9 cellular contexts compared by ENCODE assay signal in genomic region chr22:24181088-24181995, GRCh38. TPM values are rescaled to one million over a fixed set of nuclear protein-coding genes. Genes with fewer than 3 reads are reported as not detected.
DNase-seq lines count a peak whose midpoint lies in the region; ATAC-seq and TF ChIP-seq lines count a peak whose summit lies in the region.
"Had no signal": no experiment of that assay in that cellular context is flagged by ENCODE, and none has a peak within 500 bp of the region (broad histone marks: within the 10 kb centered on the region; RNA-seq: fewer than 3 reads in every experiment).

Gene SUSD2 (plus strand): TSS chr22:24181487. CDS start chr22:24181520, 33 bp downstream.

- TF ChIP-seq POLR2A in gastroesophageal sphincter (IDR thresholded peaks at IDR 0.05), result no peak

- H3K27me3 ChIP-seq in PC-9 (ENCODE audit: insufficient read depth, low read depth), result no peaks in the 10 kb centered on the region
- no peaks in the 10 kb centered on the region for H3K27me3 ChIP-seq in gastroesophageal sphincter
- H3K27me3 ChIP-seq in parathyroid adenoma (ENCODE audit: control insufficient read depth, insufficient read depth, low read length), result no peaks in the 10 kb centered on the region
- H3K27me3 ChIP-seq: ovary had no signal

- ATAC-seq in gastroesophageal sphincter, result peak; percentile 27
- no peak for ATAC-seq in activated CD4-positive, CD25-positive, alpha-beta regulatory T cell treated with anti-CD3 and anti-CD28 coated beads, Interleukin-2, amount 50 U/mL, for 24 hours

- BruUV-seq in PC-9 (replicated peaks; lab: Mats Ljungman, UMichigan), result no TSS peak

- H3K79me2 ChIP-seq in PC-9 (ENCODE audit: low read depth) (no peaks in the 10 kb centered on the region), parathyroid adenoma (no peaks in the 10 kb centered on the region)

- no peak within 1 kb of the TSS for H3K9ac ChIP-seq in parathyroid adenoma

- no peaks in the 10 kb centered on the region for H3K9me2 ChIP-seq in PC-9 (ENCODE audit: insufficient read depth)

- 0 out of 2 replicates have a peak within 1 kb of the TSS, but pooled peaks have one; percentile 13 for H3K27ac ChIP-seq in PC-9
- peak within 1 kb of the TSS in 3 of 4 donors; percentile 57 to 85 (median 65) for H3K27ac ChIP-seq in gastroesophageal sphincter
- H3K27ac ChIP-seq in parathyroid adenoma, result no peak within 1 kb of the TSS
- H3K27ac ChIP-seq: ovary had no signal

- no peak for TF ChIP-seq CTCF in PC-9 (conservative IDR thresholded peaks at IDR 0.05)
- TF ChIP-seq CTCF in gastroesophageal sphincter (IDR thresholded peaks at IDR 0.05), result no peak
- no peak for TF ChIP-seq CTCF in parathyroid adenoma (IDR thresholded peaks at IDR 0.05)
- TF ChIP-seq CTCF in GM10266 (IDR thresholded peaks at IDR 0.05; ENCODE audit: control insufficient read depth, insufficient read depth, low read depth, missing control alignments), result no peak

- intact Hi-C loops in PC-9 (cut with micrococcal nuclease; ENCODE audit: unreplicated experiment), result loop anchor here (10.0 kb wide), 1 partner anchor 317 kb away; no protein-coding TSS in a partner anchor

- POLR2A ChIA-PET in PC-9 (lab: Charles Lee; ENCODE audit: unreplicated experiment), result interaction anchor here (0.6 kb wide), 1 partner anchor 8 kb away, joined by 5 read pairs; no protein-coding TSS in a partner anchor

- peaks cover 10% of the 10 kb centered on the region; the same call in 1 of the 2 replicates for H3F3A ChIP-seq in PC-9 (ENCODE audit: insufficient read depth, low read depth)

- H3K4me2 ChIP-seq in PC-9 (peak within 1 kb of the TSS; percentile 44), parathyroid adenoma (ENCODE audit: low read length) (peak within 1 kb of the TSS; percentile 59)

- WGBS in gastroesophageal sphincter (ENCODE audit: low coverage in 1 of 2), 2 donors, result 60 to 80% methylated on average over 1 to 8 of the region's 35 CpGs

- no peak for TF ChIP-seq EP300 in gastroesophageal sphincter (IDR thresholded peaks at IDR 0.05)

- H3K36me3 ChIP-seq in PC-9 (ENCODE audit: low read depth), result no peaks in the 10 kb centered on the region
- H3K36me3 ChIP-seq in gastroesophageal sphincter, result peaks cover 0 to 37% of the 10 kb centered on the region in 2 donors
- H3K36me3 ChIP-seq in parathyroid adenoma (ENCODE audit: control insufficient read depth, insufficient read depth, low read length), result no peaks in the 10 kb centered on the region
- H3K36me3 ChIP-seq: ovary had no signal

- H3K4me1 ChIP-seq in PC-9 (replicated peaks; ENCODE audit: insufficient read depth) (peaks cover 14% of the 10 kb centered on the region), gastroesophageal sphincter (peaks cover 0 to 66% (median 28%) of the 10 kb centered on the region in 3 donors), parathyroid adenoma (no peaks in the 10 kb centered on the region)

- H3K4me3 ChIP-seq in PC-9, result no peak within 1 kb of the TSS
- H3K4me3 ChIP-seq in gastroesophageal sphincter, result peak within 1 kb of the TSS in 1 of 2 donors; percentile 24
- H3K4me3 ChIP-seq in parathyroid adenoma (ENCODE audit: low read depth, low read length), result no peak within 1 kb of the TSS
- H3K4me3 ChIP-seq: ovary had no signal

- peak; percentile 93 for DNase-seq in DMS 273 (lab: John Stamatoyannopoulos, UW; ENCODE audit: unreplicated experiment)
- no peak for DNase-seq in PC-9
- DNase-seq in GM10266 (ENCODE audit: extremely low spot score), result no peak
- DNase-seq in NCI-H2107 treated with DMSO at 0.1 percent for 48 hours (lab: John Stamatoyannopoulos, UW; ENCODE audit: unreplicated experiment), result no peak
- DNase-seq in GM03348 (ENCODE audit: low spot score), result no peak

- CTCF ChIA-PET in PC-9 (lab: Charles Lee), result interaction anchor here (0.6 to 1.3 kb wide), 2 partner anchors 8 to 293 kb away, joined by 3 to 12 read pairs; no protein-coding TSS in a partner anchor

- H2AFZ ChIP-seq in PC-9, result no peak within 1 kb of the TSS
- H2AFZ ChIP-seq in parathyroid adenoma, result no peak within 1 kb of the TSS

- H3K9me3 ChIP-seq in PC-9 (ENCODE audit: insufficient read depth, low read depth) (no peaks in the 10 kb centered on the region), gastroesophageal sphincter (no peaks in the 10 kb centered on the region), parathyroid adenoma (ENCODE audit: control insufficient read depth, low read length) (no peaks in the 10 kb centered on the region)
- H3K9me3 ChIP-seq: ovary had no signal

- H4K20me1 ChIP-seq in PC-9 (ENCODE audit: insufficient read depth), result no peaks in the 10 kb centered on the region

RNA-seq across cellular contexts. Expression of gene SUSD2, which starts in this region (rescaled TPM):
- total RNA-seq in PC-9 (2021) (5.5 and 5.7 TPM in 2 replicates), gastroesophageal sphincter (1 to 10 TPM; 2.4 to 5.0 (median 4.4) TPM)
